ENCODE assay signal across 15 cellular contexts in genomic region chr6:75458895-75459294, GRCh38. TPM values are rescaled to one million over a fixed set of nuclear protein-coding genes. Genes with fewer than 3 reads are reported as not detected.
DNase-seq lines count a peak whose midpoint lies in the region; ATAC-seq and TF ChIP-seq lines count a peak whose summit lies in the region.
"Had no signal": no experiment of that assay in that cellular context is flagged by ENCODE, and none has a peak within 500 bp of the region (broad histone marks: within the 10 kb centered on the region; RNA-seq: fewer than 3 reads in every experiment).

No MANE protein-coding gene starts in this region.

- no peak overlapping the region for H2AFZ ChIP-seq in osteoblast (ENCODE audit: low read length)
- no peak overlapping the region for H2AFZ ChIP-seq in Karpas-422 (ENCODE audit: low read length)

- H3K9me3 ChIP-seq in adrenal gland (replicated peaks in 1 of 3), result no peaks in the 10 kb centered on the region
- no peaks in the 10 kb centered on the region for H3K9me3 ChIP-seq in osteoblast (ENCODE audit: low read depth, low read length)
- H3K9me3 ChIP-seq in Karpas-422 (ENCODE audit: low read length), result no peaks in the 10 kb centered on the region
- H3K9me3 ChIP-seq: Peyer's patch had no signal

- H3K4me1 ChIP-seq in adrenal gland (replicated peaks in 1 of 2) (peaks cover 0 to 17% of the 10 kb centered on the region in 2 donors), osteoblast (ENCODE audit: insufficient read depth, low read length) (peaks cover 6% of the 10 kb centered on the region), Karpas-422 (ENCODE audit: low read length) (no peaks in the 10 kb centered on the region)
- H3K4me1 ChIP-seq: Peyer's patch had no signal

- H3K4me2 ChIP-seq in osteoblast (ENCODE audit: insufficient read depth, low read length) (no peak overlapping the region), Karpas-422 (ENCODE audit: low read depth, low read length, poor library complexity, severe bottlenecking) (no peak overlapping the region)

- H4K20me1 ChIP-seq in osteoblast (ENCODE audit: insufficient read depth, low read length) (no peaks in the 10 kb centered on the region), Karpas-422 (ENCODE audit: insufficient read depth, low read depth, low read length) (no peaks in the 10 kb centered on the region)

- ATAC-seq in GM18867 (IDR thresholded peaks at IDR 0.05; ENCODE audit: unreplicated experiment), result no peak
- no peak for ATAC-seq in GM21381 (IDR thresholded peaks at IDR 0.05; ENCODE audit: unreplicated experiment)
- ATAC-seq in HG02759 (IDR thresholded peaks at IDR 0.05; ENCODE audit: unreplicated experiment), result no peak
- ATAC-seq: activated T-cell treated with anti-CD3 and anti-CD28 coated beads, Interleukin-2, amount 50 U/mL, for 72 hours had no signal

- intact Hi-C loops in adrenal gland (cut with DNase I), result no loop called here

- POLR2A ChIA-PET in AG04449 (lab: Yijun Ruan, JAX), result no interaction called here

- no peaks in the 10 kb centered on the region for H3K9me2 ChIP-seq in Karpas-422 (replicated peaks; ENCODE audit: insufficient read depth, low read length)

- H3K79me2 ChIP-seq in osteoblast (ENCODE audit: insufficient read depth, low read length), result no peaks in the 10 kb centered on the region
- H3K79me2 ChIP-seq in Karpas-422 (ENCODE audit: low read length), result no peaks in the 10 kb centered on the region

- no peaks in the 10 kb centered on the region for H3K27me3 ChIP-seq in adrenal gland
- no peaks in the 10 kb centered on the region for H3K27me3 ChIP-seq in osteoblast (ENCODE audit: insufficient read depth, low read length)
- no peaks in the 10 kb centered on the region for H3K27me3 ChIP-seq in Karpas-422 (ENCODE audit: low read length)
- H3K27me3 ChIP-seq: Peyer's patch had no signal

- H3K36me3 ChIP-seq in adrenal gland (replicated peaks in 1 of 2) (no peaks in the 10 kb centered on the region), osteoblast (ENCODE audit: insufficient read depth, low read length) (no peaks in the 10 kb centered on the region), Karpas-422 (ENCODE audit: insufficient read depth, low read length) (no peaks in the 10 kb centered on the region)
- H3K36me3 ChIP-seq: Peyer's patch had no signal

- H3K9ac ChIP-seq in Karpas-422 (ENCODE audit: low read length), result no peak overlapping the region

- TF ChIP-seq CTCF in AG04449 (IDR thresholded peaks at IDR 0.05; ENCODE audit: insufficient read depth, low read length, missing control alignments), result no peak
- TF ChIP-seq CTCF in adrenal gland (IDR thresholded peaks at IDR 0.05), result no peak
- no peak for TF ChIP-seq CTCF in fibroblast of villous mesenchyme (IDR thresholded peaks at IDR 0.05; ENCODE audit: insufficient read depth, low read depth, low read length)
- TF ChIP-seq CTCF in osteoblast (IDR thresholded peaks at IDR 0.05; ENCODE audit: extremely low read depth, low read depth, low read length), result no peak

- CTCF ChIA-PET in AG04449 (lab: Yijun Ruan, JAX), result interaction anchor here (1.0 kb wide), 1 partner anchor 12 kb away, joined by 3 read pairs; no protein-coding TSS in a partner anchor

- TF ChIP-seq POLR2A in adrenal gland (IDR thresholded peaks at IDR 0.05), result no peak

- DNase-seq in AG04449 (ENCODE audit: low read depth, low spot score) (peak; percentile 47), adrenal gland (peak in 4 of 7 donors; percentile 8 to 55 (median 16)), fibroblast of villous mesenchyme (ENCODE audit: low read depth) (peak; percentile 58), osteoblast (ENCODE audit: insufficient read length, low spot score, missing footprints) (no peak), Karpas-422 (no peak)
- DNase-seq: ACHN; activated CD4-positive, alpha-beta T cell treated with anti-CD3 and anti-CD28 coated beads, Interleukin-2, amount 10 ng/mL, durations not matched to agents 7 days and 5 days; activated T-cell treated with anti-CD3 and anti-CD28 coated beads, Interleukin-2, amount 50 U/mL, for 72 hours; NCI-H1105; NCI-H446 treated with DMSO at 0.1 percent for 48 hours; Peyer's patch; T-helper 9 cell had no signal

- peak overlapping the region in 1 of 5 donors; percentile 28 for H3K27ac ChIP-seq in adrenal gland
- peak overlapping the region; percentile 8 for H3K27ac ChIP-seq in osteoblast (ENCODE audit: low read depth, low read length)
- no peak overlapping the region for H3K27ac ChIP-seq in Karpas-422 (ENCODE audit: low read length)

- WGBS in adrenal gland, 4 donors, result 64 to 73% (median 67%) methylated on average over 4 of the region's 4 CpGs

- H3K4me3 ChIP-seq in AG04449 (ENCODE audit: low read depth, low read length) (no peak overlapping the region), adrenal gland (no peak overlapping the region), fibroblast of villous mesenchyme (ENCODE audit: low read depth, low read length) (no peak overlapping the region), osteoblast (ENCODE audit: insufficient read depth, low read length) (no peak overlapping the region), Karpas-422 (ENCODE audit: low read length) (no peak overlapping the region)
- H3K4me3 ChIP-seq: Peyer's patch had no signal

RNA-seq across cellular contexts. Expression of gene FILIP1, which starts 34.7 kb away (rescaled TPM):
- total RNA-seq in adrenal gland (1 to 10 TPM; 1.5 to 3.3 (median 2.5) TPM), fibroblast of villous mesenchyme (0.32 and 0.43 TPM in 2 replicates), osteoblast (under 0.01 and 0.29 TPM in 2 replicates)
- 1 to 10 TPM in 2 of 3 donors, under 1 TPM in 1; 0.94 to 2.5 (median 1.9) TPM for polyA plus RNA-seq in adrenal gland
- total RNA-seq in Karpas-422 (2014; rRNA removed; shearing (Covaris generic); ENCODE audit: low replicate concordance), result 0.15 TPM in 1 of 2 replicates, not detected in the other

Comparison
In these comparisons a context has a peak if more than half of its experiments do, and no peak if none do; other contexts are left out.
1. DNase-seq: peak in AG04449 (single experiment), adrenal gland (4 of 7) and fibroblast of villous mesenchyme (single experiment); none in osteoblast (single experiment) and Karpas-422 (single experiment).